22 cellular contexts compared by ENCODE assay signal in the genomic region with DNA sequence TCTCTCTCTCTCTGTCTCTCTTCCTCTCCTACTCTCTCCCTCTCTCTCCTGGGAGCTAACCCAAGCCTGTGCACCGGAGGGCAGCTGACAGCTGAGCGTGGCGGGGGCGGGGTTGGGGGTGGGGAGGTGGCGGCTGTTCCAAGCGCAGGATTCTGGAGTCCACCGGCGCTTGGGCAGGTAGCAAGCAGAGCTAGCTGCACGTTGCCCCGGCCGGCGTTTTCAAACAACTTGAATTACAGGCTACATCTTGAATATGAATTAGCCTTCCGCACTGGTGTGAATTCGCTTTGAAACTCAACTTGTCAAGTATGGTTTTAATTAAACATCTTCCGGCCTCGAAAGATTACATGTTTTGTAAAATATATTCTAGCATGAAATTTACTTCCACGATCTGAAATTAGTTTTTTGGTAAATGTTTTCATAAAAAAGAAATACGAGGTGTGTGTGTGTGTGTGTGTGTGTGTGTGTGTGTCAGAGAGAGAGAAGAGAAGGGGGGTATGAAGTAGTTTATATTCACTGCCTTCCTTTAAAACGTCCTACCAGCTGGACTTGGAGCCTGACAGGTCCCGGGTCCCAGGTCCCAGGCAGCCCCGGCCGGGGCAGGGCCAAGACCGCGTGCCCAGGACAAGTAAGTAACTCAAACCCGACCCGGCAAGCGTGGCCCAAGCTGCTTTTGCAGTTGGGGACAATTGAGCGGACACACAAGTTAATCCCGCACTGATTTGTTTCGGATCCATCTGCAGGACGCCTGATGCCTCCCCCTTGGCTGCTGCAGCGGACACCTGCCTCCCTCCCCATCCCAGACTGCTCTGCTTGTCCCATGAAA. TPM values are rescaled to one million over a fixed set of nuclear protein-coding genes. Genes with fewer than 3 reads are reported as not detected.
DNase-seq lines count a peak whose midpoint lies in the region; ATAC-seq, FAIRE-seq and TF ChIP-seq lines count a peak whose summit lies in the region.
"Had no signal": no experiment of that assay in that cellular context is flagged by ENCODE, and none has a peak within 500 bp of the region (broad histone marks: within the 10 kb centered on the region; RNA-seq: fewer than 3 reads in every experiment).

No MANE protein-coding gene starts in this region.

- no peak overlapping the region for H2AK5ac ChIP-seq in H9 (ENCODE audit: insufficient read length, low read length)

- H2BK12ac ChIP-seq in H9 (ENCODE audit: insufficient read length, low read depth, low read length): no peak overlapping the region

- H2BK5ac ChIP-seq in H9 (ENCODE audit: insufficient read length, low read length): no peak overlapping the region

- H3K36me3 ChIP-seq in astrocyte (ENCODE audit: insufficient read depth, low read length): no peaks in the 10 kb centered on the region
- no peaks in the 10 kb centered on the region for H3K36me3 ChIP-seq in suprapubic skin
- H3K36me3 ChIP-seq: gastrocnemius medialis, HAP-1, thoracic aorta had no signal

- no peaks in the 10 kb centered on the region; the same call in 1 of the 2 replicates for H3K4me1 ChIP-seq in H9 (ENCODE audit: insufficient read depth, low read length)
- H3K4me1 ChIP-seq in astrocyte (ENCODE audit: insufficient read depth, low read length): no peaks in the 10 kb centered on the region
- peaks cover 32% of the 10 kb centered on the region for H3K4me1 ChIP-seq in suprapubic skin
- H3K4me1 ChIP-seq: gastrocnemius medialis had no signal

- no peak overlapping the region for H2AFZ ChIP-seq in H9 (ENCODE audit: low read length)
- H2AFZ ChIP-seq in astrocyte (ENCODE audit: low read depth, low read length): no peak overlapping the region

- no peaks in the 10 kb centered on the region for H3K79me1 ChIP-seq in H9 (ENCODE audit: insufficient read depth, low read depth, low read length, poor library complexity, severe bottlenecking)

- H3K4ac ChIP-seq in H9 (ENCODE audit: low read depth, low read length): no peak overlapping the region

- no peak overlapping the region for H4K8ac ChIP-seq in H9 (replicated peaks; ENCODE audit: insufficient read length, low read depth, low read length)

- H3K9ac ChIP-seq in H9 (ENCODE audit: extremely low read depth, insufficient read length, low read length): no peak overlapping the region
- no peak overlapping the region for H3K9ac ChIP-seq in astrocyte (ENCODE audit: low read length)

- FAIRE-seq in astrocyte (lab: Jason Lieb, UNC): no peak
- FAIRE-seq: GM12878 had no signal

- H3K23me2 ChIP-seq in H9 (ENCODE audit: insufficient read length, low read depth, low read length, poor library complexity, severe bottlenecking): peaks cover 9% of the 10 kb centered on the region

- no CpG with 5 or more reads among the region's 32 CpGs for WGBS in H9 (ENCODE audit: extremely low coverage, insufficient read length, low lambda C conversion rate)
- 3% methylated on average over 32 of the region's 32 CpGs for WGBS in suprapubic skin

- H3K4me3 ChIP-seq in astrocyte (ENCODE audit: insufficient read depth, low read depth, low read length) (no peak overlapping the region), coronary artery (no peak overlapping the region), suprapubic skin (no peak overlapping the region)
- H3K4me3 ChIP-seq: GM12878, HAP-1, thoracic aorta had no signal

- H3K9me3 Mint-ChIP-seq in H9 (peaks cover 0 to 22% of the 10 kb centered on the region in 2 experiments; a peak in 4 of 5 replicates), astrocyte (ENCODE audit: unreplicated experiment) (peaks cover 32% of the 10 kb centered on the region), mesothelial cell of epicardium (no peaks in the 10 kb centered on the region)
- peaks cover 0 to 3% of the 10 kb centered on the region in 2 donors for H3K9me3 Mint-ChIP-seq in activated T-cell treated with anti-CD3 and anti-CD28 coated beads, Interleukin-2, amount 50 U/mL, for 72 hours

- DNase-seq in AG08396 (ENCODE audit: low spot score): peak; percentile 5
- peak; percentile 73 for DNase-seq in H9
- no peak for DNase-seq in astrocyte (ENCODE audit: low read depth)
- no peak for DNase-seq in mesothelial cell of epicardium (ENCODE audit: low spot score in 2 of 2, unreplicated experiment in 2 of 2)
- no peak for DNase-seq in coronary artery (ENCODE audit: low spot score)
- no peak for DNase-seq in GM10266 (ENCODE audit: extremely low spot score)
- DNase-seq in suprapubic skin (ENCODE audit: low spot score in 2 of 2): no peak
- DNase-seq in activated T-cell treated with anti-CD3 and anti-CD28 coated beads, Interleukin-2, amount 50 U/mL, for 72 hours: no peak
- DNase-seq: activated CD8-positive, alpha-beta T cell treated with anti-CD3 and anti-CD28 coated beads for 36 hours; activated naive CD4-positive, alpha-beta T cell treated with Interleukin-2 at 50 U/mL for 16 hours; amygdala; DMS 273 treated with DMSO at 0.1 percent for 48 hours; gastrocnemius medialis; left colon; SIG-M5; stimulated activated CD4-positive, alpha-beta T cell treated with anti-CD3 and anti-CD28 coated beads, Interleukin-1b, Interleukin-23, amount 100 ng/mL, for 48 hours had no signal

- no peak overlapping the region for H3K18ac ChIP-seq in H9 (ENCODE audit: insufficient read length, low read depth, low read length)

- no peak overlapping the region for H3K14ac ChIP-seq in H9 (ENCODE audit: insufficient read depth, low read length)

- H3K27me3 ChIP-seq in H9 (ENCODE audit: insufficient read depth, low read length): peaks cover 88% of the 10 kb centered on the region
- peaks cover 93% of the 10 kb centered on the region for H3K27me3 ChIP-seq in astrocyte (ENCODE audit: insufficient read depth, low read length)
- peaks cover 100% of the 10 kb centered on the region for H3K27me3 ChIP-seq in suprapubic skin

- H3K27ac Mint-ChIP-seq in H9 (no peak overlapping the region; a peak in 1 of 7 replicates), astrocyte (ENCODE audit: unreplicated experiment) (peak overlapping the region; percentile 41), mesothelial cell of epicardium (no peak overlapping the region)
- no peak overlapping the region for H3K27ac Mint-ChIP-seq in activated T-cell treated with anti-CD3 and anti-CD28 coated beads, Interleukin-2, amount 50 U/mL, for 72 hours
- H3K27ac Mint-ChIP-seq: activated CD8-positive, alpha-beta T cell treated with anti-CD3 and anti-CD28 coated beads for 36 hours; natural killer cell treated with Interleukin-12 subunit alpha and Interleukin-12 subunit beta and Interleukin-15 and Interleukin-18, amount 100 ng/mL, for 72 hours; stimulated activated memory B cell treated with anti-CD40 and anti-IgM and Interleukin-4, amounts not matched to agents 10 μg/mL and 1 μg/mL and 100 μg/mL, for 72 hours had no signal

- no peak overlapping the region for H3T11ph ChIP-seq in H9 (ENCODE audit: low read length)

- peaks cover 43 to 78% of the 10 kb centered on the region in 2 experiments for H3K4me1 Mint-ChIP-seq in H9
- peaks cover 1% of the 10 kb centered on the region for H3K4me1 Mint-ChIP-seq in astrocyte (ENCODE audit: low read depth, unreplicated experiment)
- peaks cover 45% of the 10 kb centered on the region for H3K4me1 Mint-ChIP-seq in mesothelial cell of epicardium
- H3K4me1 Mint-ChIP-seq in activated T-cell treated with anti-CD3 and anti-CD28 coated beads, Interleukin-2, amount 50 U/mL, for 72 hours (ENCODE audit: low read depth): peaks cover 22% of the 10 kb centered on the region

- ATAC-seq in activated T-cell treated with anti-CD3 and anti-CD28 coated beads, Interleukin-2, amount 50 U/mL, for 72 hours (replicated peaks in 1 of 2): no peak
- ATAC-seq: activated CD8-positive, alpha-beta T cell treated with anti-CD3 and anti-CD28 coated beads for 36 hours; gastrocnemius medialis; GM12878; left colon; natural killer cell treated with Interleukin-12 subunit alpha and Interleukin-12 subunit beta and Interleukin-15 and Interleukin-18, amount 100 ng/mL, for 72 hours; stimulated activated memory B cell treated with anti-CD40 and anti-IgM and Interleukin-4, amounts not matched to agents 10 μg/mL and 1 μg/mL and 100 μg/mL, for 72 hours had no signal

- H4K20me1 ChIP-seq in H9 (ENCODE audit: control insufficient read depth, insufficient read depth, insufficient read length) (no peaks in the 10 kb centered on the region), astrocyte (ENCODE audit: insufficient read depth, low read length) (no peaks in the 10 kb centered on the region)

- TF ChIP-seq CTCF in H9 (conservative IDR thresholded peaks at IDR 0.05) (no peak), astrocyte (IDR thresholded peaks at IDR 0.05; ENCODE audit: insufficient read depth, low read depth, low read length) (no peak), mesothelial cell of epicardium (IDR thresholded peaks at IDR 0.05; ENCODE audit: unreplicated experiment) (no peak), coronary artery (IDR thresholded peaks at IDR 0.05) (no peak), GM10266 (IDR thresholded peaks at IDR 0.05; ENCODE audit: control insufficient read depth, insufficient read depth, low read depth, missing control alignments) (no peak), suprapubic skin (IDR thresholded peaks at IDR 0.05) (no peak)

- no peak overlapping the region for H2BK15ac ChIP-seq in H9 (ENCODE audit: low read depth, low read length)

- H3K36me3 Mint-ChIP-seq in H9 (ENCODE audit: insufficient read depth in 1 of 3, low read depth in 3 of 3) (no peaks in the 10 kb centered on the region), astrocyte (ENCODE audit: low read depth, unreplicated experiment) (peaks cover 7% of the 10 kb centered on the region), mesothelial cell of epicardium (no peaks in the 10 kb centered on the region)
- H3K36me3 Mint-ChIP-seq in activated T-cell treated with anti-CD3 and anti-CD28 coated beads, Interleukin-2, amount 50 U/mL, for 72 hours (ENCODE audit: insufficient read depth in 2 of 2): peaks cover 7 to 8% of the 10 kb centered on the region in 2 donors
- H3K36me3 Mint-ChIP-seq: natural killer cell treated with Interleukin-12 subunit alpha and Interleukin-12 subunit beta and Interleukin-15 and Interleukin-18, amount 100 ng/mL, for 72 hours had no signal

- TF ChIP-seq EP300 in suprapubic skin (IDR thresholded peaks at IDR 0.05): no peak

- H3K79me2 ChIP-seq in H9 (ENCODE audit: insufficient read depth, low read length) (no peaks in the 10 kb centered on the region), astrocyte (ENCODE audit: insufficient read depth, low read length) (no peaks in the 10 kb centered on the region)

- no peak for TF ChIP-seq POLR2A in suprapubic skin (IDR thresholded peaks at IDR 0.05)

- no peak overlapping the region for H2BK120ac ChIP-seq in H9 (ENCODE audit: low read depth, low read length, poor library complexity, severe bottlenecking)

- H3K27me3 Mint-ChIP-seq in H9 (ENCODE audit: low read depth) (peaks cover 100% of the 10 kb centered on the region), astrocyte (ENCODE audit: low read depth, unreplicated experiment) (peaks cover 98% of the 10 kb centered on the region), mesothelial cell of epicardium (ENCODE audit: low read depth) (peaks cover 99% of the 10 kb centered on the region)
- peaks cover 97% of the 10 kb centered on the region for H3K27me3 Mint-ChIP-seq in activated T-cell treated with anti-CD3 and anti-CD28 coated beads, Interleukin-2, amount 50 U/mL, for 72 hours (ENCODE audit: low read depth)

- H3K4me3 Mint-ChIP-seq in H9: peak overlapping the region in 1 of 2 experiments; percentile 56; a peak in 3 of 5 replicates
- H3K4me3 Mint-ChIP-seq in astrocyte (ENCODE audit: unreplicated experiment): no peak overlapping the region
- H3K4me3 Mint-ChIP-seq in mesothelial cell of epicardium: peak overlapping the region; percentile 53
- no peak overlapping the region for H3K4me3 Mint-ChIP-seq in activated T-cell treated with anti-CD3 and anti-CD28 coated beads, Interleukin-2, amount 50 U/mL, for 72 hours
- H3K4me3 Mint-ChIP-seq: activated CD8-positive, alpha-beta T cell treated with anti-CD3 and anti-CD28 coated beads for 36 hours; natural killer cell treated with Interleukin-12 subunit alpha and Interleukin-12 subunit beta and Interleukin-15 and Interleukin-18, amount 100 ng/mL, for 72 hours; stimulated activated memory B cell treated with anti-CD40 and anti-IgM and Interleukin-4, amounts not matched to agents 10 μg/mL and 1 μg/mL and 100 μg/mL, for 72 hours had no signal

- no peak overlapping the region for H4K5ac ChIP-seq in H9 (ENCODE audit: insufficient read length, low read depth, low read length)

- H4K91ac ChIP-seq in H9 (ENCODE audit: insufficient read length, low read depth, low read length): no peak overlapping the region

- H3K4me2 ChIP-seq in H9 (ENCODE audit: insufficient read depth, insufficient read length, low read length): no peak overlapping the region
- H3K4me2 ChIP-seq in astrocyte (ENCODE audit: low read length): no peak overlapping the region

- H3K23ac ChIP-seq in H9 (ENCODE audit: insufficient read length, low read depth, low read length): no peak overlapping the region

- H3K27ac ChIP-seq in H9 (ENCODE audit: insufficient read length, low read depth, low read length) (no peak overlapping the region), astrocyte (ENCODE audit: low read depth, low read length) (no peak overlapping the region), coronary artery (no peak overlapping the region), suprapubic skin (no peak overlapping the region)
- H3K27ac ChIP-seq: gastrocnemius medialis, thoracic aorta had no signal

- no peak overlapping the region for H2BK20ac ChIP-seq in H9 (ENCODE audit: low read depth, low read length, poor library complexity, severe bottlenecking)

- H3K9me3 ChIP-seq in H9 (ENCODE audit: control insufficient read depth, low read depth, low read length) (no peaks in the 10 kb centered on the region), astrocyte (ENCODE audit: insufficient read depth, low read depth, low read length) (no peaks in the 10 kb centered on the region), suprapubic skin (no peaks in the 10 kb centered on the region)
- H3K9me3 ChIP-seq: gastrocnemius medialis, HAP-1, thoracic aorta had no signal

- H3K56ac ChIP-seq in H9 (ENCODE audit: insufficient read length, low read depth, low read length): no peak overlapping the region

RNA-seq across cellular contexts. Expression of a gene that starts 9.0 kb away (rescaled TPM):
- total RNA-seq in H9 (2021) (0.24 TPM in 1 of 2 replicates, not detected in the other), astrocyte (0.25 TPM in 1 of 2 replicates, not detected in the other), mesothelial cell of epicardium (10.4 to 11.1 TPM (median 10.9 TPM) in 3 replicates), suprapubic skin (1 to 10 TPM in 3 of 4 donors, under 1 TPM in 1; 0.98 to 3.0 (median 1.1) TPM)
- total RNA-seq in activated T-cell treated with anti-CD3 and anti-CD28 coated beads, Interleukin-2, amount 50 U/mL, for 72 hours: not detected
- total RNA-seq: activated CD8-positive, alpha-beta T cell treated with anti-CD3 and anti-CD28 coated beads for 36 hours; gastrocnemius medialis; GM12878; left colon; natural killer cell treated with Interleukin-12 subunit alpha and Interleukin-12 subunit beta and Interleukin-15 and Interleukin-18, amount 100 ng/mL, for 72 hours; T-helper 2 cell treated with Interferon-gamma antibody and Interleukin-4, amounts not matched to agents 100 ng/mL and 5 ng/mL, for 36 hours; thoracic aorta had no signal

RNA-seq across cellular contexts. Expression of a gene that starts 28.3 kb away (rescaled TPM):
- total RNA-seq in H9 (2021): 0.22 TPM in 1 of 2 replicates, not detected in the other
- 1.3 and 1.9 TPM in 2 replicates for total RNA-seq in astrocyte
- 33.4 to 36.9 TPM (median 34.3 TPM) in 3 replicates for total RNA-seq in mesothelial cell of epicardium
- total RNA-seq in suprapubic skin: 10 to 100 TPM; 14.2 to 39.4 (median 31.5) TPM
- total RNA-seq in activated T-cell treated with anti-CD3 and anti-CD28 coated beads, Interleukin-2, amount 50 U/mL, for 72 hours: not detected
- total RNA-seq: activated CD8-positive, alpha-beta T cell treated with anti-CD3 and anti-CD28 coated beads for 36 hours; GM12878; left colon; natural killer cell treated with Interleukin-12 subunit alpha and Interleukin-12 subunit beta and Interleukin-15 and Interleukin-18, amount 100 ng/mL, for 72 hours; T-helper 2 cell treated with Interferon-gamma antibody and Interleukin-4, amounts not matched to agents 100 ng/mL and 5 ng/mL, for 36 hours had no signal

Comparison
In these comparisons a context has a peak if more than half of its experiments do, and no peak if none do; other contexts are left out.
1. DNase-seq: peak in AG08396 (single experiment) and H9 (single experiment); none in astrocyte (single experiment), mesothelial cell of epicardium (0 of 2), coronary artery (single experiment), GM10266 (single experiment), suprapubic skin (0 of 2) and activated T-cell treated with anti-CD3 and anti-CD28 coated beads, Interleukin-2, amount 50 U/mL, for 72 hours (0 of 2).